Comparison of ENCODE assay signal across 8 cellular contexts in genomic region chr10:67666416-67667043, GRCh38. TPM values are rescaled to one million over a fixed set of nuclear protein-coding genes. Genes with fewer than 3 reads are reported as not detected.
DNase-seq lines count a peak whose midpoint lies in the region; ATAC-seq and TF ChIP-seq lines count a peak whose summit lies in the region.

No MANE protein-coding gene starts in this region.

- POLR2A ChIA-PET in WTC11 (lab: Charles Lee), result no interaction called here

- TF ChIP-seq CTCF in WTC11 (IDR thresholded peaks at IDR 0.05), result peak; percentile 25; the same call in 1 of the 2 replicates
- peak; percentile 28 to 62 for TF ChIP-seq CTCF in right atrium auricular region (IDR thresholded peaks at IDR 0.05)
- peak; percentile 14 to 59 (median 48) for TF ChIP-seq CTCF in tibial nerve (IDR thresholded peaks at IDR 0.05)

- H3K4me1 ChIP-seq in right atrium auricular region (peaks cover 0 to 16% of the 10 kb centered on the region in 2 donors), tibial nerve (peaks cover 0 to 11% (median 0%) of the 10 kb centered on the region in 4 donors)

- peak overlapping the region; percentile 22 to 61 for H3K27ac ChIP-seq in right atrium auricular region
- peak overlapping the region in 2 of 4 donors; percentile 82 to 92 for H3K27ac ChIP-seq in tibial nerve

- no peak overlapping the region for H3K4me3 ChIP-seq in right atrium auricular region
- H3K4me3 ChIP-seq in tibial nerve, result no peak overlapping the region

- H3K36me3 ChIP-seq in right atrium auricular region (no peaks in the 10 kb centered on the region), tibial nerve (no peaks in the 10 kb centered on the region)

- H3K9me3 ChIP-seq in right atrium auricular region, result no peaks in the 10 kb centered on the region
- no peaks in the 10 kb centered on the region for H3K9me3 ChIP-seq in tibial nerve

- H3K27me3 ChIP-seq in right atrium auricular region (no peaks in the 10 kb centered on the region), tibial nerve (no peaks in the 10 kb centered on the region)

- no peak overlapping the region for H3K27ac Mint-ChIP-seq in WTC11
- H3K27ac Mint-ChIP-seq in activated naive CD4-positive, alpha-beta T cell treated with anti-CD3 and anti-CD28 coated beads, Interleukin-2, amount 50 U/mL, for 72 hours, result no peak overlapping the region

- H3K36me3 Mint-ChIP-seq in WTC11, result no peaks in the 10 kb centered on the region
- H3K36me3 Mint-ChIP-seq in activated naive CD4-positive, alpha-beta T cell treated with anti-CD3 and anti-CD28 coated beads, Interleukin-2, amount 50 U/mL, for 72 hours, result no peaks in the 10 kb centered on the region

- WGBS in tibial nerve, 2 donors, result 80 to 91% methylated on average over 1 of the region's 1 CpG

- CTCF ChIA-PET in WTC11 (lab: Charles Lee), result interaction anchor here (0.6 to 1.8 kb wide), 10 partner anchors 10 to 146 kb away, joined by 3 to 21 read pairs (median 4); no protein-coding TSS in a partner anchor

- H3K9me3 Mint-ChIP-seq in WTC11, result no peaks in the 10 kb centered on the region
- no peaks in the 10 kb centered on the region for H3K9me3 Mint-ChIP-seq in activated naive CD4-positive, alpha-beta T cell treated with anti-CD3 and anti-CD28 coated beads, Interleukin-2, amount 50 U/mL, for 72 hours

- H3K4me3 Mint-ChIP-seq in WTC11, result no peak overlapping the region

- ATAC-seq in HG03175 (IDR thresholded peaks at IDR 0.05; ENCODE audit: unreplicated experiment) (peak; percentile 61), WTC11 (no peak)
- ATAC-seq in activated naive CD4-positive, alpha-beta T cell treated with anti-CD3 and anti-CD28 coated beads, Interleukin-2, amount 50 U/mL, for 72 hours, result no peak

- H3K27me3 Mint-ChIP-seq in WTC11 (ENCODE audit: low read depth), result no peaks in the 10 kb centered on the region

- H3K4me1 Mint-ChIP-seq in WTC11, result peaks cover 5% of the 10 kb centered on the region; the same call in 1 of the 2 replicates

- no peak for TF ChIP-seq POLR2A in tibial nerve (IDR thresholded peaks at IDR 0.05)

- TF ChIP-seq EP300 in tibial nerve (IDR thresholded peaks at IDR 0.05), result no peak

- peak; percentile 1 for DNase-seq in COR-L47 (lab: John Stamatoyannopoulos, UW)
- no peak for DNase-seq in WTC11 (ENCODE audit: low spot score)
- DNase-seq in right atrium auricular region (ENCODE audit: low spot score), result no peak
- DNase-seq in tibial nerve (ENCODE audit: low spot score in 2 of 2), result no peak
- DNase-seq in activated T-cell treated with anti-CD3 and anti-CD28 coated beads, Interleukin-2, amount 50 U/mL, for 1 hour, result no peak
- DNase-seq in activated naive CD4-positive, alpha-beta T cell treated with anti-CD3 and anti-CD28 coated beads, Interleukin-2, amount 50 U/mL, for 72 hours (ENCODE audit: low spot score in 2 of 2), result no peak
- no peak for DNase-seq in activated effector memory CD4-positive, alpha-beta T cell treated with Interleukin-2 at 50 U/mL for 16 hours

TF ChIP-seq in WTC11, 78 proteins besides CTCF, POLR2A, EP300 and RAD21:
- TF ChIP-seq, protein P1, sequence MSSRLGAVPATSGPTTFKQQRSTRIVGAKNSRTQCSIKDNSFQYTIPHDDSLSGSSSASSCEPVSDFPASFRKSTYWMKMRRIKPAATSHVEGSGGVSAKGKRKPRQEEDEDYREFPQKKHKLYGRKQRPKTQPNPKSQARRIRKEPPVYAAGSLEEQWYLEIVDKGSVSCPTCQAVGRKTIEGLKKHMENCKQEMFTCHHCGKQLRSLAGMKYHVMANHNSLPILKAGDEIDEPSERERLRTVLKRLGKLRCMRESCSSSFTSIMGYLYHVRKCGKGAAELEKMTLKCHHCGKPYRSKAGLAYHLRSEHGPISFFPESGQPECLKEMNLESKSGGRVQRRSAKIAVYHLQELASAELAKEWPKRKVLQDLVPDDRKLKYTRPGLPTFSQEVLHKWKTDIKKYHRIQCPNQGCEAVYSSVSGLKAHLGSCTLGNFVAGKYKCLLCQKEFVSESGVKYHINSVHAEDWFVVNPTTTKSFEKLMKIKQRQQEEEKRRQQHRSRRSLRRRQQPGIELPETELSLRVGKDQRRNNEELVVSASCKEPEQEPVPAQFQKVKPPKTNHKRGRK (CRISPR knock-in tag; IDR thresholded peaks at IDR 0.05; ENCODE audit: borderline replicate concordance), result no peak
- TF ChIP-seq JUN (CRISPR knock-in tag; IDR thresholded peaks at IDR 0.05) (no peak), ZNF396 (CRISPR knock-in tag; IDR thresholded peaks at IDR 0.05; ENCODE audit: borderline replicate concordance) (no peak)
- TF ChIP-seq, protein P2, sequence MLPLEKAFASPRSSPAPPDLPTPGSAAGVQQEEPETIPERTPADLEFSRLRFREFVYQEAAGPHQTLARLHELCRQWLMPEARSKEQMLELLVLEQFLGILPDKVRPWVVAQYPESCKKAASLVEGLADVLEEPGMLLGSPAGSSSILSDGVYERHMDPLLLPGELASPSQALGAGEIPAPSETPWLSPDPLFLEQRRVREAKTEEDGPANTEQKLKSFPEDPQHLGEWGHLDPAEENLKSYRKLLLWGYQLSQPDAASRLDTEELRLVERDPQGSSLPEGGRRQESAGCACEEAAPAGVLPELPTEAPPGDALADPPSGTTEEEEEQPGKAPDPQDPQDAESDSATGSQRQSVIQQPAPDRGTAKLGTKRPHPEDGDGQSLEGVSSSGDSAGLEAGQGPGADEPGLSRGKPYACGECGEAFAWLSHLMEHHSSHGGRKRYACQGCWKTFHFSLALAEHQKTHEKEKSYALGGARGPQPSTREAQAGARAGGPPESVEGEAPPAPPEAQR (CRISPR knock-in tag; IDR thresholded peaks at IDR 0.05), result no peak

RNA-seq across cellular contexts. Expression of gene CTNNA3, which starts 29.5 kb away (rescaled TPM):
- total RNA-seq in WTC11 (2021) (3.4 to 6.1 TPM (median 4.0 TPM) in 3 replicates), right atrium auricular region (10 to 100 TPM; 20.3 to 23.8 TPM), tibial nerve (10 to 100 TPM; 15.9 to 36.1 (median 23.1) TPM)
- total RNA-seq in activated naive CD4-positive, alpha-beta T cell treated with anti-CD3 and anti-CD28 coated beads, Interleukin-2, amount 50 U/mL, for 72 hours, result under 1 TPM; 0.30 to 0.39 TPM
